8 cellular contexts compared by ENCODE assay signal in genomic region chr22:45645526-45646414, GRCh38. TPM values are rescaled to one million over a fixed set of nuclear protein-coding genes. Genes with fewer than 3 reads are reported as not detected.
DNase-seq lines count a peak whose midpoint lies in the region; ATAC-seq, FAIRE-seq and TF ChIP-seq lines count a peak whose summit lies in the region.

No MANE protein-coding gene starts in this region.

- ATAC-seq in activated CD4-positive, CD25-positive, alpha-beta regulatory T cell treated with anti-CD3 and anti-CD28 coated beads, Interleukin-2, amount 50 U/mL, for 24 hours: peak; percentile 91 to 93
- no peak for ATAC-seq in GM19395 (IDR thresholded peaks at IDR 0.05; ENCODE audit: unreplicated experiment)

- peak; percentile 57 for DNase-seq in NCI-H2196 (lab: John Stamatoyannopoulos, UW; ENCODE audit: unreplicated experiment)
- no peak for DNase-seq in NCI-H2196 treated with DMSO at 0.1 percent for 48 hours (lab: John Stamatoyannopoulos, UW; ENCODE audit: unreplicated experiment)
- DNase-seq in NCI-H2029 (lab: John Stamatoyannopoulos, UW): peak; percentile 17
- no peak for DNase-seq in bronchial epithelial cell (ENCODE audit: low read depth)
- DNase-seq in kidney epithelial cell (ENCODE audit: low read depth): no peak
- peak; percentile 67 for DNase-seq in stimulated activated CD4-positive, alpha-beta T cell treated with anti-CD3 and anti-CD28 coated beads, Interleukin-2, amount 100 ng/mL, for 4 hours (ENCODE audit: low read depth)

- FAIRE-seq in bronchial epithelial cell (lab: Jason Lieb, UNC): no peak

- H3K27me3 ChIP-seq in bronchial epithelial cell (ENCODE audit: control insufficient read depth, insufficient read depth, low read length) (no peaks in the 10 kb centered on the region), kidney epithelial cell (ENCODE audit: control insufficient read depth, insufficient read depth, low read length) (no peaks in the 10 kb centered on the region)

- H3K36me3 ChIP-seq in bronchial epithelial cell (ENCODE audit: control insufficient read depth, insufficient read depth, low read length) (no peaks in the 10 kb centered on the region), kidney epithelial cell (ENCODE audit: control insufficient read depth, insufficient read depth, low read length) (no peaks in the 10 kb centered on the region)

- TF ChIP-seq CTCF in bronchial epithelial cell (IDR thresholded peaks at IDR 0.05; ENCODE audit: insufficient read depth, low read length, severe bottlenecking) (peak; percentile 87), kidney epithelial cell (IDR thresholded peaks at IDR 0.05; ENCODE audit: insufficient read depth, low read length, poor library complexity, severe bottlenecking) (peak; percentile 40)

- peak overlapping the region; percentile 24 for H3K4me3 ChIP-seq in bronchial epithelial cell (ENCODE audit: low read depth, low read length)
- H3K4me3 ChIP-seq in kidney epithelial cell (ENCODE audit: low read depth, low read length): peak overlapping the region; percentile 3

RNA-seq across cellular contexts. Expression of gene ATXN10, which starts 25.9 kb away (rescaled TPM):
- 69.4 and 81.9 TPM in 2 replicates for total RNA-seq in bronchial epithelial cell
- 107 and 127 TPM in 2 replicates for total RNA-seq in kidney epithelial cell

Comparison
In these comparisons a context has a peak if more than half of its experiments do, and no peak if none do; other contexts are left out.
1. DNase-seq: peak in NCI-H2196 (single experiment), NCI-H2029 (single experiment) and stimulated activated CD4-positive, alpha-beta T cell treated with anti-CD3 and anti-CD28 coated beads, Interleukin-2, amount 100 ng/mL, for 4 hours (single experiment); none in NCI-H2196 treated with DMSO at 0.1 percent for 48 hours (single experiment), bronchial epithelial cell (single experiment) and kidney epithelial cell (single experiment).